8 cellular contexts compared by ENCODE assay signal in the genomic region with DNA sequence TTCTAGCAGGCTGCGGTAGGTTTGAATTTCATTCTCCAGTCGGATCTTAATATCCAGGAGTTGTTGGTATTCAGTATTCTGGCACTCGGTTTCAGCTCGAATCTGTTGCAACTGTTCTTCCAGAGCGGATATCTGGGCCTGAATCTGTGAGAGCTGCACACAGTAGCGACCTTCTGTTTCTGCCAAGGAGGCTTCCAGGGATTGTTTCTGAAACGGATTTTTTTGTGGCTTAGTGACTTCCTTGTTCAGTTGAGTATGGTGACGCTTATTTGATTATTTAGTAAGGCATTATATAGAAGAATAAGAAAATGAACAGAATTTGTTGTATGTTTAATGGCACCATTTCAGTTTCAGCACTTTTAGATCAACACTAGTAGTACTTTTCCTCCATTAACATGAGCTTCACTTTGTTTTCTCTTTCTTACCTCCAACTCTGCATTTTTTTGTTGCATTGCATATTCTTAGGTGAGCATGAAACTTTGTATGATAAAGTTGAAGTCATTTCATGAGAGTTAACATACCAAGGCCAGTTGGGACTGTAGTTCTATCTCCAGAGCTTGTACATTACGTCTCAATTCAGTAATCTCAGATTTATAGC. TPM values are rescaled to one million over a fixed set of nuclear protein-coding genes. Genes with fewer than 3 reads are reported as not detected.
DNase-seq lines count a peak whose midpoint lies in the region; ATAC-seq and TF ChIP-seq lines count a peak whose summit lies in the region.

No MANE protein-coding gene starts in this region.

- no peak for TF ChIP-seq CTCF in epithelial cell of proximal tubule (conservative IDR thresholded peaks at IDR 0.05; ENCODE audit: low read depth, low read length)

- no peak for ATAC-seq in natural killer cell treated with Interleukin-12 subunit alpha and Interleukin-12 subunit beta and Interleukin-15 and Interleukin-18, amount 100 ng/mL, for 72 hours
- no peak for ATAC-seq in HG02840 (IDR thresholded peaks at IDR 0.05; ENCODE audit: low FRiP score, unreplicated experiment)

- peaks cover 34% of the 10 kb centered on the region for H3K36me3 Mint-ChIP-seq in natural killer cell treated with Interleukin-12 subunit alpha and Interleukin-12 subunit beta and Interleukin-15 and Interleukin-18, amount 100 ng/mL, for 72 hours

- peak overlapping the region; percentile 83 to 86 for H3K27ac Mint-ChIP-seq in natural killer cell treated with Interleukin-12 subunit alpha and Interleukin-12 subunit beta and Interleukin-15 and Interleukin-18, amount 100 ng/mL, for 72 hours

- H3K4me1 Mint-ChIP-seq in natural killer cell treated with Interleukin-12 subunit alpha and Interleukin-12 subunit beta and Interleukin-15 and Interleukin-18, amount 100 ng/mL, for 72 hours (ENCODE audit: low read depth in 2 of 2) = peaks cover 9 to 24% of the 10 kb centered on the region in 2 donors

- H3K4me3 ChIP-seq in GM08714 (ENCODE audit: low read length) (peak overlapping the region; percentile 98), epithelial cell of proximal tubule (ENCODE audit: low read depth, low read length) (peak overlapping the region; percentile 69)

- peaks cover 1% of the 10 kb centered on the region for H3K9me3 Mint-ChIP-seq in natural killer cell treated with Interleukin-12 subunit alpha and Interleukin-12 subunit beta and Interleukin-15 and Interleukin-18, amount 100 ng/mL, for 72 hours

- peak; percentile 56 for DNase-seq in RKO (ENCODE audit: low spot score)
- no peak for DNase-seq in epithelial cell of proximal tubule (ENCODE audit: low read depth)
- DNase-seq in natural killer cell treated with Interleukin-12 subunit alpha and Interleukin-12 subunit beta and Interleukin-15 and Interleukin-18, amount 100 ng/mL, for 72 hours (ENCODE audit: low spot score) = no peak
- DNase-seq in epidermal melanocyte (ENCODE audit: insufficient read length, low spot score) = no peak
- no peak for DNase-seq in NCI-H1105 (lab: John Stamatoyannopoulos, UW)
- no peak for DNase-seq in UCSD-AML1 (lab: John Stamatoyannopoulos, UW; ENCODE audit: unreplicated experiment)

- peak overlapping the region; percentile 74 for H3K4me3 Mint-ChIP-seq in natural killer cell treated with Interleukin-12 subunit alpha and Interleukin-12 subunit beta and Interleukin-15 and Interleukin-18, amount 100 ng/mL, for 72 hours

- H3K27me3 Mint-ChIP-seq in natural killer cell treated with Interleukin-12 subunit alpha and Interleukin-12 subunit beta and Interleukin-15 and Interleukin-18, amount 100 ng/mL, for 72 hours = peaks cover 11 to 21% of the 10 kb centered on the region in 2 donors

RNA-seq across cellular contexts. Expression of gene KRT10, which starts 2.8 kb away (rescaled TPM):
- total RNA-seq in epithelial cell of proximal tubule = 10.8 and 22.6 TPM in 2 replicates
- 10 to 100 TPM; 26.8 to 42.3 TPM for total RNA-seq in natural killer cell treated with Interleukin-12 subunit alpha and Interleukin-12 subunit beta and Interleukin-15 and Interleukin-18, amount 100 ng/mL, for 72 hours

RNA-seq across cellular contexts. Expression of gene KRT28, which starts 19.9 kb away (rescaled TPM):
- total RNA-seq in epithelial cell of proximal tubule = not detected in 2 replicates
- total RNA-seq in natural killer cell treated with Interleukin-12 subunit alpha and Interleukin-12 subunit beta and Interleukin-15 and Interleukin-18, amount 100 ng/mL, for 72 hours = not detected

RNA-seq across cellular contexts. Expression of gene KRT27, which starts 37.3 kb away (rescaled TPM):
- not detected in 2 replicates for total RNA-seq in epithelial cell of proximal tubule
- total RNA-seq in natural killer cell treated with Interleukin-12 subunit alpha and Interleukin-12 subunit beta and Interleukin-15 and Interleukin-18, amount 100 ng/mL, for 72 hours = not detected

RNA-seq across cellular contexts. Expression of gene KRT12, which starts 47.4 kb away (rescaled TPM):
- not detected in 2 replicates for total RNA-seq in epithelial cell of proximal tubule
- not detected for total RNA-seq in natural killer cell treated with Interleukin-12 subunit alpha and Interleukin-12 subunit beta and Interleukin-15 and Interleukin-18, amount 100 ng/mL, for 72 hours

RNA-seq across cellular contexts. Expression of gene KRT26, which starts 47.6 kb away (rescaled TPM):
- total RNA-seq in epithelial cell of proximal tubule = not detected in 2 replicates
- not detected for total RNA-seq in natural killer cell treated with Interleukin-12 subunit alpha and Interleukin-12 subunit beta and Interleukin-15 and Interleukin-18, amount 100 ng/mL, for 72 hours
